8 cellular contexts compared by ENCODE assay signal in the genomic region with DNA sequence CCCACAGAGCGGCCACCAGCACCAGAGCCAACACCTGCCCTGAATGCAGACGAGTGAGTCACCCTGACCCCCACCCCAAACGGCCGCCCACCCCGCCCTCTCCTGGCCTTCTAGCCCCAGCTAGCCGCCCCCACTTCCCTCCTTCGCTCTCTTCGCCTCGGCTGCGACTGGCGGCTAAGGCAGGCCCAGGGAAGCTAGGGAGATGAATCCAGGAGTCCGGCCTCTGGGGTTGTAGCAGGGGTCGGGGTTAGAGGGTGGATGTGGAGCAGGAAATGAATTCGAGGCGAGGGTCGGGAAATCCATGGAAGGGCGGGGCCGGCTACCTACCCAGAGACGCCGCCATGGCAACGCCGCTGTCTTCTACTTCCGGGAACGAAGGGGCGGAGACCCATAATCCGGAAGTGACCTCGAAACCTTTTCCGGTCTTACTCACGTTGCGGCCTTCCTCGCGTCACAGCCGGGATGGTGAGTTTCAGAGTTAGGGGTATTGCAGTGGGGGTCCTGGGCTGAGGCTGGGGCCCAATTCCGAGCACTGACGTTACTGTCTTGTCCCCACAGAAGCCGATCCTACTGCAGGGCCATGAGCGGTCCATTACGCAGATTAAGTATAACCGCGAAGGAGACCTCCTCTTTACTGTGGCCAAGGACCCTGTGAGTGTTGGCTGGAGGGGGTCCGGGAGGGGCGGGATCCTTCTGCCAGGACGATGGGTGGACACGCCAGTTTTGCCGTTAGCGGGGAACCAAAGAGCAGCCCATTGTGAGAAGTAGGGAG. TPM values are rescaled to one million over a fixed set of nuclear protein-coding genes. Genes with fewer than 3 reads are reported as not detected.
DNase-seq lines count a peak whose midpoint lies in the region; ATAC-seq and TF ChIP-seq lines count a peak whose summit lies in the region.

Gene EIF3I, plus strand, starts transcription at position 428 of the 772 bp plus-strand sequence. Its CDS starts 35 bp downstream, at position 463.
Gene TMEM234, minus strand, starts transcription at position 374 of the 772 bp plus-strand sequence. Its CDS starts 31 bp downstream, at position 343.

- no peak within 1 kb of the TSS for H3K23ac ChIP-seq in trophoblast cell (ENCODE audit: low read length)

- TF ChIP-seq POLR2A in GM10847 (IDR thresholded peaks at IDR 0.05; ENCODE audit: extremely low read depth, insufficient read length) = peak; percentile 66
- peak; percentile 72 to 80 for TF ChIP-seq POLR2A in tibial nerve (IDR thresholded peaks at IDR 0.05)

- DNase-seq in NCI-H1436 (lab: John Stamatoyannopoulos, UW) (peak; percentile 90), T-cell (peak; percentile 76 to 92 (median 88)), cardiac septum (ENCODE audit: low spot score) (peak; percentile 97), trophoblast cell (peak; percentile 91 to 97), tibial nerve (ENCODE audit: low spot score in 2 of 2) (peak; percentile 85 to 96)

- intact Hi-C loops in cardiac septum (cut with DNase I) = loop anchor here (2.0 to 5.0 kb wide), 2 partner anchors 19 to 170 kb away; partner anchors contain the start of gene BSDC1

- TF ChIP-seq CTCF in tibial nerve (IDR thresholded peaks at IDR 0.05) = no peak

- H2BK12ac ChIP-seq in trophoblast cell (ENCODE audit: low read length) = no peak within 1 kb of the TSS

- peak within 1 kb of the TSS; percentile 90 for H3K14ac ChIP-seq in trophoblast cell (ENCODE audit: low read length)

- no peaks in the 10 kb centered on the region for H3K9me3 Mint-ChIP-seq in T-cell

- H3K27me3 Mint-ChIP-seq in T-cell = no peaks in the 10 kb centered on the region

- CTCF ChIA-PET in T-cell (lab: Charles Lee) = interaction anchor here in 1 of 2 donors (0.6 to 0.8 kb wide), 2 partner anchors 26 to 162 kb away, joined by 3 read pairs; no protein-coding TSS in a partner anchor

- 0 to 1% (median 1%) methylated on average over 43 to 46 of the region's 46 CpGs for WGBS in adipose tissue, 3 donors
- WGBS in trophoblast cell (ENCODE audit: extremely low coverage, insufficient coverage, insufficient read length) = no CpG with 5 or more reads among the region's 46 CpGs
- WGBS in tibial nerve, 2 donors = 0 to 1% methylated on average over 40 to 46 of the region's 46 CpGs

- H3K4me3 ChIP-seq in trophoblast cell (ENCODE audit: low read depth, low read length) (peak within 1 kb of the TSS; percentile 90), tibial nerve (peak within 1 kb of the TSS; percentile 68 to 99 (median 84))

- peak within 1 kb of the TSS; percentile 92 to 97 for H3K27ac Mint-ChIP-seq in T-cell

- H3K27ac ChIP-seq in adipose tissue (ENCODE audit: low read depth, low read length) = peak within 1 kb of the TSS; percentile 71
- peak within 1 kb of the TSS; percentile 70 for H3K27ac ChIP-seq in trophoblast cell (ENCODE audit: low read depth, low read length)
- peak within 1 kb of the TSS; percentile 80 to 96 (median 92) for H3K27ac ChIP-seq in tibial nerve

- peak; percentile 87 to 95 for TF ChIP-seq EP300 in tibial nerve (IDR thresholded peaks at IDR 0.05)

- H3K4me2 ChIP-seq in trophoblast cell (ENCODE audit: low read length) = peak within 1 kb of the TSS; percentile 75

- peak within 1 kb of the TSS; percentile 84 for H3K18ac ChIP-seq in trophoblast cell (ENCODE audit: low read length)

- H2BK5ac ChIP-seq in trophoblast cell (ENCODE audit: low read depth, low read length, poor library complexity) = peak within 1 kb of the TSS; percentile 62

- H2AFZ ChIP-seq in trophoblast cell (ENCODE audit: insufficient read depth, low read length, poor library complexity) = peak within 1 kb of the TSS; percentile 90

- H3K4ac ChIP-seq in trophoblast cell (ENCODE audit: low read depth, low read length) = peak within 1 kb of the TSS; percentile 77

- H4K91ac ChIP-seq in trophoblast cell (ENCODE audit: low read depth, low read length) = peak within 1 kb of the TSS; percentile 69

- peaks cover 11% of the 10 kb centered on the region for H3K79me2 ChIP-seq in trophoblast cell (ENCODE audit: control insufficient read depth, insufficient read depth, low read length, poor library complexity)

- peaks cover 24 to 54% (median 45%) of the 10 kb centered on the region in 3 donors for H3K4me1 Mint-ChIP-seq in T-cell

- ATAC-seq in HG02678 (IDR thresholded peaks at IDR 0.05; ENCODE audit: unreplicated experiment) (peak; percentile 96), T-cell (replicated peaks in 1 of 4) (peak; percentile 95 to 98 (median 96))

- H2BK120ac ChIP-seq in trophoblast cell (ENCODE audit: insufficient read depth, low read length, poor library complexity) = peak within 1 kb of the TSS; percentile 67

- H4K8ac ChIP-seq in trophoblast cell (ENCODE audit: low read depth, low read length) = peak within 1 kb of the TSS; percentile 92

- H2AK5ac ChIP-seq in trophoblast cell (ENCODE audit: low read length) = peak within 1 kb of the TSS; percentile 36

- peak within 1 kb of the TSS; percentile 76 for H4K12ac ChIP-seq in trophoblast cell (ENCODE audit: low read depth, low read length)

- peaks cover 1% of the 10 kb centered on the region for H3K9me3 ChIP-seq in trophoblast cell (ENCODE audit: insufficient read depth, low read depth, low read length)
- no peaks in the 10 kb centered on the region for H3K9me3 ChIP-seq in tibial nerve

- POLR2A ChIA-PET in T-cell (lab: Charles Lee) = interaction anchor here in 1 of 2 donors (0.6 kb wide), 1 partner anchor 43 kb away, joined by 6 read pairs; no protein-coding TSS in a partner anchor

- peaks cover 25 to 26% of the 10 kb centered on the region in 2 experiments for H3K36me3 ChIP-seq in trophoblast cell (ENCODE audit: control insufficient read depth in 1 of 2, insufficient read depth in 2 of 2, low read length in 2 of 2)
- H3K36me3 ChIP-seq in tibial nerve = peaks cover 0 to 65% (median 13%) of the 10 kb centered on the region in 3 donors

- H3K79me1 ChIP-seq in trophoblast cell (ENCODE audit: low read length) = peaks cover 9% of the 10 kb centered on the region

- peaks cover 22% of the 10 kb centered on the region for H3K36me3 Mint-ChIP-seq in T-cell

- H3K4me1 ChIP-seq in trophoblast cell (ENCODE audit: control insufficient read depth in 1 of 2, insufficient read depth in 2 of 2, low read length in 2 of 2) = peaks cover 7% of the 10 kb centered on the region in 2 experiments
- H3K4me1 ChIP-seq in tibial nerve = peaks cover 0 to 51% (median 23%) of the 10 kb centered on the region in 4 donors

- H3K9ac ChIP-seq in trophoblast cell (ENCODE audit: low read length) = peak within 1 kb of the TSS; percentile 93

- peak within 1 kb of the TSS; percentile 90 to 96 (median 94) for H3K4me3 Mint-ChIP-seq in T-cell

- H3K27me3 ChIP-seq in trophoblast cell (ENCODE audit: insufficient read depth, low read length) = no peaks in the 10 kb centered on the region
- H3K27me3 ChIP-seq in tibial nerve = no peaks in the 10 kb centered on the region

RNA-seq across cellular contexts. Expression of gene EIF3I, which starts in this region (rescaled TPM):
- total RNA-seq in T-cell (100 to 1,000 TPM in 2 of 5 donors, 10 to 100 TPM in 3; 94.9 to 117 (median 98.4) TPM), cardiac septum (91.5 TPM), tibial nerve (100 to 1,000 TPM; 121 to 172 (median 152) TPM)
- 100 to 1,000 TPM; 123 to 219 (median 202) TPM for polyA plus RNA-seq in adipose tissue
- polyA plus RNA-seq in trophoblast cell (2013) = 160 TPM in 2 replicates

RNA-seq across cellular contexts. Expression of gene TMEM234, which starts in this region (rescaled TPM):
- 10 to 100 TPM; 14.0 to 29.6 (median 26.0) TPM for total RNA-seq in T-cell
- 10 to 100 TPM in 2 of 3 donors, 1 to 10 TPM in 1; 6.9 to 14.7 (median 10.7) TPM for polyA plus RNA-seq in adipose tissue
- 12.3 TPM for total RNA-seq in cardiac septum
- 10.1 and 10.9 TPM in 2 replicates for polyA plus RNA-seq in trophoblast cell (2013)
- 10 to 100 TPM; 22.5 to 29.0 (median 26.3) TPM for total RNA-seq in tibial nerve

Comparison
In these comparisons a context has a peak if more than half of its experiments do, and no peak if none do; other contexts are left out.
1. Peak in every context shown above with its lines: DNase-seq, ATAC-seq, H3K4me3 ChIP-seq and H3K27ac ChIP-seq.